35 cellular contexts compared by ENCODE assay signal in genomic region chrY:9018401-9018800, GRCh38.
"Had no signal": no experiment of that assay in that cellular context is flagged by ENCODE, and none has a peak within 500 bp of the region (broad histone marks: within the 10 kb centered on the region; RNA-seq: fewer than 3 reads in every experiment).

No MANE protein-coding gene starts in this region.

- DNase-seq: Karpas-422, Kasumi-1, MG63, MM.1S, MV-4-11, NCI-H1048, NCI-H1092, NCI-H1092 treated with DMSO at 0.1 percent for 48 hours, NCI-H1105, NCI-H1105 treated with DMSO at 0.1 percent for 48 hours, NCI-H1417, NCI-H1417 treated with DMSO at 0.1 percent for 48 hours, NCI-H1436, NCI-H1436 treated with DMSO at 0.1 percent for 48 hours, NCI-H146, NCI-H1694, NCI-H1694 treated with DMSO at 0.1 percent for 48 hours, NCI-H187, NCI-H187 treated with DMSO at 0.1 percent for 48 hours, NCI-H1930, NCI-H2029, NCI-H2029 treated with DMSO at 0.1 percent for 48 hours, NCI-H2081, NCI-H2081 treated with DMSO at 0.1 percent for 48 hours, NCI-H2107, NCI-H2171, NCI-H2171 treated with DMSO at 0.1 percent for 48 hours, NCI-H2227 treated with DMSO at 0.1 percent for 48 hours, NCI-H226, NCI-H345, NCI-H446, NCI-H446 treated with DMSO at 0.1 percent for 48 hours, NCI-H510A, NCI-H510A treated with DMSO at 0.1 percent for 48 hours had no signal

- H3K4me3 ChIP-seq: MG63 had no signal

- H3K9me3 ChIP-seq: MG63 had no signal

- H3K27ac ChIP-seq: KMS-11 had no signal

- H3K27me3 ChIP-seq: MG63 had no signal

- H3K36me3 ChIP-seq: MG63 had no signal
